12 cellular contexts compared by ENCODE assay signal in genomic region chr6:51541847-51542246, GRCh38.
DNase-seq lines count a peak whose midpoint lies in the region; TF ChIP-seq lines count a peak whose summit lies in the region.
"Had no signal": no experiment of that assay in that cellular context is flagged by ENCODE, and none has a peak within 500 bp of the region (broad histone marks: within the 10 kb centered on the region; RNA-seq: fewer than 3 reads in every experiment).

No MANE protein-coding gene starts in this region.

- 63% methylated on average over 7 of the region's 7 CpGs for WGBS in hepatocyte (ENCODE audit: low lambda C conversion rate, missing lambda C conversion rate)

- no peaks in the 10 kb centered on the region for H3F3A ChIP-seq in PC-9 (ENCODE audit: insufficient read depth, low read depth)

- no peaks in the 10 kb centered on the region for H4K20me1 ChIP-seq in PC-9 (ENCODE audit: insufficient read depth)
- no peaks in the 10 kb centered on the region for H4K20me1 ChIP-seq in hepatocyte (ENCODE audit: insufficient read depth, poor library complexity, severe bottlenecking)

- H3K9me3 ChIP-seq in BE2C (no peaks in the 10 kb centered on the region), PC-9 (ENCODE audit: insufficient read depth, low read depth) (no peaks in the 10 kb centered on the region), hepatocyte (ENCODE audit: low read depth) (no peaks in the 10 kb centered on the region)
- H3K9me3 ChIP-seq: adrenal gland had no signal

- no peak overlapping the region for H3K4me3 ChIP-seq in BE2C (ENCODE audit: low read depth, low read length)
- no peak overlapping the region for H3K4me3 ChIP-seq in LNCaP clone FGC (ENCODE audit: low read depth, low read length)
- no peak overlapping the region for H3K4me3 ChIP-seq in PC-9
- no peak overlapping the region for H3K4me3 ChIP-seq in hepatocyte
- H3K4me3 ChIP-seq: adrenal gland had no signal

- no peaks in the 10 kb centered on the region for H3K9me2 ChIP-seq in PC-9 (ENCODE audit: insufficient read depth)
- H3K9me2 ChIP-seq in hepatocyte (replicated peaks; ENCODE audit: insufficient read depth) = no peaks in the 10 kb centered on the region

- H3K27me3 ChIP-seq in BE2C (no peaks in the 10 kb centered on the region; the same call in 1 of the 2 replicates), PC-9 (ENCODE audit: insufficient read depth, low read depth) (no peaks in the 10 kb centered on the region), hepatocyte (peaks cover 6% of the 10 kb centered on the region)
- H3K27me3 ChIP-seq: adrenal gland had no signal

- no TSS peak for BruUV-seq in PC-9 (replicated peaks; lab: Mats Ljungman, UMichigan)

- H3K27ac ChIP-seq in PC-9 = no peak overlapping the region
- H3K27ac ChIP-seq in hepatocyte = no peak overlapping the region
- H3K27ac ChIP-seq: adrenal gland had no signal

- H3K79me2 ChIP-seq in PC-9 (ENCODE audit: low read depth) = no peaks in the 10 kb centered on the region
- H3K79me2 ChIP-seq in hepatocyte = no peaks in the 10 kb centered on the region

- TF ChIP-seq CTCF in BE2C (IDR thresholded peaks at IDR 0.05; ENCODE audit: low read depth, low read length) = peak; percentile 28; the same call in 1 of the 2 replicates
- peak; percentile 32; the same call in 1 of the 2 replicates for TF ChIP-seq CTCF in LNCaP clone FGC (IDR thresholded peaks at IDR 0.05; ENCODE audit: control insufficient read depth, extremely low read depth, insufficient read depth)
- TF ChIP-seq CTCF in PC-9 (conservative IDR thresholded peaks at IDR 0.05) = peak; percentile 33; the same call in 1 of the 2 replicates
- peak; percentile 43 for TF ChIP-seq CTCF in hepatocyte (IDR thresholded peaks at IDR 0.05; ENCODE audit: poor library complexity)
- TF ChIP-seq CTCF in GM10266 (IDR thresholded peaks at IDR 0.05; ENCODE audit: control insufficient read depth, insufficient read depth, low read depth, missing control alignments) = no peak

- H2AFZ ChIP-seq in PC-9 (no peak overlapping the region), hepatocyte (no peak overlapping the region)

- peaks cover 12% of the 10 kb centered on the region; the same call in 1 of the 2 replicates for H3K4me1 ChIP-seq in BE2C
- H3K4me1 ChIP-seq in PC-9 (replicated peaks; ENCODE audit: insufficient read depth) = no peaks in the 10 kb centered on the region
- H3K4me1 ChIP-seq in hepatocyte (ENCODE audit: insufficient read depth) = no peaks in the 10 kb centered on the region
- H3K4me1 ChIP-seq: adrenal gland had no signal

- POLR2A ChIA-PET in PC-9 (lab: Charles Lee; ENCODE audit: unreplicated experiment) = no interaction called here

- DNase-seq in BE2C = no peak
- DNase-seq in LNCaP clone FGC (ENCODE audit: low read depth) = peak; percentile 36
- peak in 1 of 2 experiments; percentile 40 for DNase-seq in PC-9
- peak; percentile 17 for DNase-seq in hepatocyte (ENCODE audit: low spot score)
- DNase-seq in GM10266 (ENCODE audit: extremely low spot score) = no peak
- DNase-seq in stimulated activated CD4-positive, alpha-beta T cell treated with anti-CD3 and anti-CD28 coated beads, Interleukin-4, amount 100 ng/mL, for 24 hours = no peak
- no peak for DNase-seq in GF-D8 (lab: John Stamatoyannopoulos, UW)
- DNase-seq in cerebellum (ENCODE audit: low spot score) = no peak
- DNase-seq: adrenal gland; naive thymus-derived CD4-positive, alpha-beta T cell; NCI-H774; stimulated activated naive CD4-positive, alpha-beta T cell treated with Interleukin-2 at 50 U/mL for 16 hours had no signal

- H3K36me3 ChIP-seq in BE2C (no peaks in the 10 kb centered on the region), PC-9 (ENCODE audit: low read depth) (no peaks in the 10 kb centered on the region), hepatocyte (replicated peaks; ENCODE audit: insufficient read depth, low read depth) (no peaks in the 10 kb centered on the region)
- H3K36me3 ChIP-seq: adrenal gland had no signal

- intact Hi-C loops in PC-9 (cut with micrococcal nuclease; ENCODE audit: unreplicated experiment) = loop anchor here (10.0 kb wide), 1 partner anchor 727 kb away; the partner anchor contains the start of gene TFAP2B

- CTCF ChIA-PET in PC-9 (lab: Charles Lee) = no interaction called here

- no peak overlapping the region for H3K4me2 ChIP-seq in PC-9
- H3K4me2 ChIP-seq in hepatocyte = no peak overlapping the region

Comparison
In these comparisons a context has a peak if more than half of its experiments do, and no peak if none do; other contexts are left out.
1. DNase-seq: peak in LNCaP clone FGC (single experiment) and hepatocyte (single experiment); none in BE2C (single experiment), GM10266 (single experiment), stimulated activated CD4-positive, alpha-beta T cell treated with anti-CD3 and anti-CD28 coated beads, Interleukin-4, amount 100 ng/mL, for 24 hours (single experiment), GF-D8 (single experiment) and cerebellum (single experiment).